In the genomic region with DNA sequence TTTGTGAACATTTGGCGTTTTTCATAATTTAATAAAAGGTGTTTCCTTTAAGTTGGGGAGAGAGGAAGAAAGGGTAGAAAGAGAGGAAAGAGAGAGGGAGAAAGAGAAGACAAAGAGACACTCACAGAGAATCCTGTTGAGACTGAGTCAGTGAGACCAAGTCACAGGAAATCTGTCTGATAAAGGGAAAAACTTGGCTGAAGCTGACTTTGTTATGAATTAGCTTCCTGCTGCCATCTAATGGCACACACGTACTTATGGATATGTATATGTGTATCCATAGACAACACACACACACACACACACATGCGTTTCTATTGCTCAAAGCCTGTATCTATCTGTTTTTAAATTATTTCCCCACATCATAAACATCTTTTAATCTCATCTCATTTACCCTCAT, we compare ENCODE assay signal across 9 cellular contexts. TPM values are rescaled to one million over a fixed set of nuclear protein-coding genes. Genes with fewer than 3 reads are reported as not detected.
DNase-seq lines count a peak whose midpoint lies in the region; ATAC-seq, FAIRE-seq and TF ChIP-seq lines count a peak whose summit lies in the region.
"Had no signal": no experiment of that assay in that cellular context is flagged by ENCODE, and none has a peak within 500 bp of the region (broad histone marks: within the 10 kb centered on the region; RNA-seq: fewer than 3 reads in every experiment).

No MANE protein-coding gene starts in this region.

- no peak for TF ChIP-seq POLR2A in H54 (IDR thresholded peaks at IDR 0.05; ENCODE audit: low read depth, low read length)
- no peak for TF ChIP-seq POLR2A in gastroesophageal sphincter (IDR thresholded peaks at IDR 0.05)
- TF ChIP-seq POLR2A in vagina (IDR thresholded peaks at IDR 0.05) = no peak

- peak; percentile 53 to 58 for DNase-seq in AML-193 (lab: John Stamatoyannopoulos, UW)
- DNase-seq in H54 (ENCODE audit: insufficient read length, low spot score) = peak; percentile 17
- DNase-seq in RPMI7951 (ENCODE audit: low read depth) = peak; percentile 64
- DNase-seq in globus pallidus (ENCODE audit: low spot score) = peak; percentile 49
- DNase-seq in vagina (ENCODE audit: extremely low spot score in 2 of 2) = no peak
- no peak for DNase-seq in HK-2 (ENCODE audit: unreplicated experiment)

- no peaks in the 10 kb centered on the region for H3K4me1 ChIP-seq in gastroesophageal sphincter
- H3K4me1 ChIP-seq in vagina = no peaks in the 10 kb centered on the region

- intact Hi-C loops in vagina (cut with DNase I) = no loop called here

- H3K9me3 ChIP-seq in gastroesophageal sphincter = no peaks in the 10 kb centered on the region
- H3K9me3 ChIP-seq in vagina = no peaks in the 10 kb centered on the region
- H3K9me3 ChIP-seq: thoracic aorta had no signal

- no peaks in the 10 kb centered on the region for H3K27me3 ChIP-seq in gastroesophageal sphincter
- H3K27me3 ChIP-seq in vagina = no peaks in the 10 kb centered on the region

- no peak for TF ChIP-seq EP300 in gastroesophageal sphincter (IDR thresholded peaks at IDR 0.05)

- H3K36me3 ChIP-seq in gastroesophageal sphincter = no peaks in the 10 kb centered on the region
- H3K36me3 ChIP-seq in vagina = no peaks in the 10 kb centered on the region
- H3K36me3 ChIP-seq: thoracic aorta had no signal

- TF ChIP-seq CTCF in gastroesophageal sphincter (IDR thresholded peaks at IDR 0.05) = no peak
- no peak for TF ChIP-seq CTCF in vagina (IDR thresholded peaks at IDR 0.05)

- ATAC-seq in gastroesophageal sphincter (no peak), HG03108 (IDR thresholded peaks at IDR 0.05; ENCODE audit: unreplicated experiment) (no peak)

- H3K27ac ChIP-seq in gastroesophageal sphincter = no peak overlapping the region
- no peak overlapping the region for H3K27ac ChIP-seq in vagina
- H3K27ac ChIP-seq: thoracic aorta had no signal

- H3K4me3 ChIP-seq in gastroesophageal sphincter (no peak overlapping the region), vagina (no peak overlapping the region)
- H3K4me3 ChIP-seq: thoracic aorta had no signal

- peak; percentile 68 for FAIRE-seq in H54 (lab: Jason Lieb, UNC)

- WGBS in gastroesophageal sphincter (ENCODE audit: low coverage in 1 of 2), 2 donors = 31 to 44% methylated on average over 3 of the region's 3 CpGs

RNA-seq across cellular contexts. Expression of gene DISC1, which starts 42.5 kb away (rescaled TPM):
- 1.9 and 2.1 TPM in 2 replicates for total RNA-seq in RPMI7951 (2014; rRNA removed; shearing (Covaris generic))
- total RNA-seq in gastroesophageal sphincter (1 to 10 TPM; 4.4 to 9.8 (median 6.8) TPM), vagina (12.3 TPM)

RNA-seq across cellular contexts. Expression of gene TSNAX, which starts 55.6 kb away (rescaled TPM):
- 36.3 and 39.4 TPM in 2 replicates for total RNA-seq in RPMI7951 (2014; rRNA removed; shearing (Covaris generic))
- total RNA-seq in gastroesophageal sphincter = 10 to 100 TPM; 24.4 to 37.4 (median 33.5) TPM
- 20.4 TPM for total RNA-seq in vagina

Comparison
In these comparisons a context has a peak if more than half of its experiments do, and no peak if none do; other contexts are left out.
1. DNase-seq: peak in AML-193 (2 of 2), H54 (single experiment), RPMI7951 (single experiment) and globus pallidus (single experiment); none in vagina (0 of 2) and HK-2 (single experiment).